8 cellular contexts compared by ENCODE assay signal in genomic region chr3:121995190-121996137, GRCh38. TPM values are rescaled to one million over a fixed set of nuclear protein-coding genes. Genes with fewer than 3 reads are reported as not detected.
DNase-seq lines count a peak whose midpoint lies in the region; ATAC-seq and TF ChIP-seq lines count a peak whose summit lies in the region.

No MANE protein-coding gene starts in this region.

- DNase-seq in AML-193 (lab: John Stamatoyannopoulos, UW) (peak; percentile 79 to 83), Panc1 (ENCODE audit: low read depth, low spot score) (peak; percentile 15), MCF 10A (ENCODE audit: unreplicated experiment) (peak; percentile 79), kidney epithelial cell (ENCODE audit: low read depth) (peak; percentile 69)

- peaks cover 24% of the 10 kb centered on the region for H3K4me1 Mint-ChIP-seq in MCF 10A (ENCODE audit: insufficient read depth, unreplicated experiment)
- peaks cover 47% of the 10 kb centered on the region for H3K4me1 Mint-ChIP-seq in stimulated activated naive CD8-positive, alpha-beta T cell treated with anti-CD3 and anti-CD28 coated beads, Interleukin-15, Interleukin-2, amounts not matched to agents 100 ng/mL and 50 ng/mL, for 24 hours (ENCODE audit: low read depth)

- H3K9me3 Mint-ChIP-seq in MCF 10A (ENCODE audit: unreplicated experiment), result no peaks in the 10 kb centered on the region
- no peaks in the 10 kb centered on the region for H3K9me3 Mint-ChIP-seq in stimulated activated naive CD8-positive, alpha-beta T cell treated with anti-CD3 and anti-CD28 coated beads, Interleukin-15, Interleukin-2, amounts not matched to agents 100 ng/mL and 50 ng/mL, for 24 hours

- ATAC-seq in HG03571 (IDR thresholded peaks at IDR 0.05; ENCODE audit: unreplicated experiment) (peak; percentile 35), Panc1 (peak; percentile 90), HG03097 (IDR thresholded peaks at IDR 0.05; ENCODE audit: low FRiP score, unreplicated experiment) (no peak)

- POLR2A ChIA-PET in Panc1 (lab: Charles Lee) (no interaction called here), MCF 10A (lab: Yijun Ruan, JAX) (interaction anchor here (0.7 to 1.2 kb wide), 4 partner anchors 16 to 247 kb away, joined by 3 to 5 read pairs (median 4); partner anchors contain the start of genes EAF2 and IQCB1)

- no peak overlapping the region for H3K4me3 ChIP-seq in Panc1 (ENCODE audit: low read depth in 2 of 2, low read length in 2 of 2)
- no peak overlapping the region for H3K4me3 ChIP-seq in kidney epithelial cell (ENCODE audit: low read depth, low read length)

- H3K36me3 ChIP-seq in Panc1 (ENCODE audit: control insufficient read depth, insufficient read depth, low read length) (no peaks in the 10 kb centered on the region), kidney epithelial cell (ENCODE audit: control insufficient read depth, insufficient read depth, low read length) (no peaks in the 10 kb centered on the region)

- no peak overlapping the region for H3K4me3 Mint-ChIP-seq in MCF 10A (ENCODE audit: unreplicated experiment)
- no peak overlapping the region for H3K4me3 Mint-ChIP-seq in stimulated activated naive CD8-positive, alpha-beta T cell treated with anti-CD3 and anti-CD28 coated beads, Interleukin-15, Interleukin-2, amounts not matched to agents 100 ng/mL and 50 ng/mL, for 24 hours

- in situ Hi-C loops in Panc1 (cut with HindIII; ENCODE audit: low pct_unique_long_range_greater_than_20kb, low sequenced_read_pairs), result no loop called here

- no peaks in the 10 kb centered on the region for H3K9me3 ChIP-seq in Panc1 (ENCODE audit: control insufficient read depth, insufficient read depth, low read depth, low read length)

- CTCF ChIA-PET in Panc1 (lab: Charles Lee), result no interaction called here
- CTCF ChIA-PET in MCF 10A (lab: Yijun Ruan, JAX), result interaction anchor here (0.6 to 2.2 kb wide), 30 partner anchors 10 to 450 kb away, joined by 3 to 11 read pairs (median 4); partner anchors contain the start of gene POLQ

- peak overlapping the region; percentile 61 for H3K27ac Mint-ChIP-seq in MCF 10A (ENCODE audit: low read depth, unreplicated experiment)
- H3K27ac Mint-ChIP-seq in stimulated activated naive CD8-positive, alpha-beta T cell treated with anti-CD3 and anti-CD28 coated beads, Interleukin-15, Interleukin-2, amounts not matched to agents 100 ng/mL and 50 ng/mL, for 24 hours, result peak overlapping the region; percentile 57

- no peaks in the 10 kb centered on the region for H3K36me3 Mint-ChIP-seq in MCF 10A (ENCODE audit: insufficient read depth, unreplicated experiment)
- no peaks in the 10 kb centered on the region for H3K36me3 Mint-ChIP-seq in stimulated activated naive CD8-positive, alpha-beta T cell treated with anti-CD3 and anti-CD28 coated beads, Interleukin-15, Interleukin-2, amounts not matched to agents 100 ng/mL and 50 ng/mL, for 24 hours (ENCODE audit: low read depth)

- peak; percentile 72 for TF ChIP-seq CTCF in GM12873 (IDR thresholded peaks at IDR 0.05; ENCODE audit: insufficient read depth, low read depth, low read length, missing control alignments)
- TF ChIP-seq CTCF in Panc1 (IDR thresholded peaks at IDR 0.05), result peak; percentile 79
- peak; percentile 33 for TF ChIP-seq CTCF in MCF 10A (IDR thresholded peaks at IDR 0.05; ENCODE audit: unreplicated experiment)
- TF ChIP-seq CTCF in kidney epithelial cell (IDR thresholded peaks at IDR 0.05; ENCODE audit: insufficient read depth, low read length, poor library complexity, severe bottlenecking), result peak; percentile 56

- no peaks in the 10 kb centered on the region for H3K27me3 Mint-ChIP-seq in MCF 10A (ENCODE audit: insufficient read depth, unreplicated experiment)
- peaks cover 4% of the 10 kb centered on the region for H3K27me3 Mint-ChIP-seq in stimulated activated naive CD8-positive, alpha-beta T cell treated with anti-CD3 and anti-CD28 coated beads, Interleukin-15, Interleukin-2, amounts not matched to agents 100 ng/mL and 50 ng/mL, for 24 hours

- H3K4me1 ChIP-seq in Panc1 (ENCODE audit: control insufficient read depth, insufficient read depth, low read length), result no peaks in the 10 kb centered on the region

- no peaks in the 10 kb centered on the region for H3K27me3 ChIP-seq in Panc1 (ENCODE audit: control insufficient read depth, insufficient read depth, low read length)
- H3K27me3 ChIP-seq in kidney epithelial cell (ENCODE audit: control insufficient read depth, insufficient read depth, low read length), result no peaks in the 10 kb centered on the region

- H3K27ac ChIP-seq in Panc1 (ENCODE audit: low read length), result no peak overlapping the region

- intact Hi-C loops in Panc1 (cut with micrococcal nuclease; ENCODE audit: unreplicated experiment), result loop anchor here (5.0 kb wide), 1 partner anchor 448 kb away; the partner anchor contains the start of gene POLQ
- intact Hi-C loops in MCF 10A (cut with micrococcal nuclease), result loop anchor here (1.0 kb wide), 1 partner anchor 449 kb away; no protein-coding TSS in a partner anchor

- BruUV-seq in Panc1 (replicated peaks; lab: Mats Ljungman, UMichigan), result no TSS peak
- BruUV-seq in MCF 10A (replicated peaks; lab: Mats Ljungman, UMichigan), result no TSS peak

RNA-seq across cellular contexts. Expression of gene ILDR1, which starts 26.6 kb away (rescaled TPM):
- total RNA-seq in Panc1 (2021; ENCODE audit: unreplicated experiment), result not detected
- polyA plus RNA-seq in Panc1 (2012; ENCODE audit: insufficient read length), result not detected
- total RNA-seq in MCF 10A (2022), result 0.23 TPM in 1 of 2 replicates, not detected in the other
- total RNA-seq in kidney epithelial cell, result 3.7 and 4.4 TPM in 2 replicates

RNA-seq across cellular contexts. Expression of gene CD86, which starts 59.7 kb away (rescaled TPM):
- total RNA-seq in Panc1 (2021; ENCODE audit: unreplicated experiment) (not detected), MCF 10A (2022) (not detected in 2 replicates), kidney epithelial cell (not detected in 2 replicates)
- polyA plus RNA-seq in Panc1 (2012; ENCODE audit: insufficient read length), result not detected

Comparison
In these comparisons a context has a peak if more than half of its experiments do, and no peak if none do; other contexts are left out.
1. DNase-seq: peak in every context shown above with its lines; median percentile 81 in AML-193; 79 in MCF 10A; 69 in kidney epithelial cell; 15 in Panc1.